1 cellular context compared by ENCODE assay signal in the genomic region with DNA sequence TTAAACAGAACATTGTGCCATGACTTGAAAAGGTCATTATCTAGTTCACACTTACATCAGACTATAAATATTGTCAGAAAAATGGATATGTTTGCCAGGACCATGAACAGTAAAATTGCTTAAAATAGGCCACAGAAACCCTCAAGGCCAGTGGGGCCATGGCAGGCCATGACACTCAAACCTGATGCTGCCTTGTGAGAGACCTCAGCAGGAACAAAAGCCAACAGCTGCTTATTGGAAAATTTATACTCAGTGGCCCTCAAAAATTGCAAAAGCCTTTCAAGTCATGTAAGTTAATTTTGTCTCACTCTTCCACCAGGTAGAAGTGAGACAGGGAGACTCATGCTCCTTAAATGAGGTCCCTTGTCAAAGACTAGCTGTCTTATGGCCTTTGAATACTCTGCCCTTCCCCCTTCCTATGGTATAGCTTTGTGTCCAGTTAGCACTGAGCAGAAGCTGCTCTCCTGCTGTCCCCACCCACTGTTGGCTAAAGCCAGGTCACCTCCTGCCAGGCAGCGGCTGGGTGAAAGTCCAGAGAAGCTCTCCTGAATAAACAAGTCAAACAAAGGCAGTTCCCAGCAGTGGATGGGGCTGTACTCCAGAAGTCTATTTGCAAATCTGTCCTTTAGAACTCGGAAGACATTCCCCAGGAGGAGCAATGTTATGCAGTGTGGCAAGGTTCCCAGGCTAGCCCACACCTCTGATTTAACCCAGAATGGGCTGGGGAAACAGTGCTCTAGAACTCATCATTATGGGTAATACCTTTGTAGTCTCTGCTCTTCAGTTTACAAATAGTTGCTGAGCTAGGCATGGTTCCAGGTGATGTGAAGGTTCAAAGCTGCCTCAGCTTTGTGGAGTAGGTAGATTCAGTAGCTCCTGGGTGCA.
TF ChIP-seq lines count a peak whose summit lies in the region.

No MANE protein-coding gene starts in this region.

TF ChIP-seq in HepG2, 621 proteins besides CTCF, POLR2A, EP300 and RAD21 (continued from another document and continues in another):
- TF ChIP-seq ZBTB49 (CRISPR knock-in tag; IDR thresholded peaks at IDR 0.05; ENCODE audit: borderline replicate concordance) (no peak), FOXA1 (IDR thresholded peaks at IDR 0.05) (no peak), FOXA1 (CRISPR knock-in tag; IDR thresholded peaks at IDR 0.05) (peak; percentile 98), ZNF891 (CRISPR knock-in tag; IDR thresholded peaks at IDR 0.05) (no peak), SNAPC2 (CRISPR knock-in tag; IDR thresholded peaks at IDR 0.05) (no peak; the same call in 1 of the 2 replicates), ATF7-NPFF (CRISPR knock-in tag; IDR thresholded peaks at IDR 0.05; ENCODE audit: low read depth) (peak; percentile 64; the same call in 1 of the 2 replicates), ZC3H4 (CRISPR knock-in tag; IDR thresholded peaks at IDR 0.05; ENCODE audit: borderline replicate concordance) (no peak), ZNF264 (CRISPR knock-in tag; IDR thresholded peaks at IDR 0.05) (peak; percentile 94), ZFAT (CRISPR knock-in tag; conservative IDR thresholded peaks at IDR 0.05) (no peak), PTBP1 (IDR thresholded peaks at IDR 0.05; ENCODE audit: low read depth, low read length, poor library complexity, severe bottlenecking) (no peak), HNRNPK (IDR thresholded peaks at IDR 0.05; ENCODE audit: low read depth, low read length, poor library complexity, severe bottlenecking) (no peak), PHF8 (CRISPR knock-in tag; IDR thresholded peaks at IDR 0.05) (peak; percentile 27; the same call in 1 of the 2 replicates), ZBTB1 (CRISPR knock-in tag; IDR thresholded peaks at IDR 0.05; ENCODE audit: borderline replicate concordance) (no peak), ZNF839 (CRISPR knock-in tag; IDR thresholded peaks at IDR 0.05; ENCODE audit: borderline replicate concordance) (no peak), ZNF274 (CRISPR knock-in tag; IDR thresholded peaks at IDR 0.05) (no peak), ZNF513 (CRISPR knock-in tag; conservative IDR thresholded peaks at IDR 0.05) (no peak), SRSF1 (optimal IDR thresholded peaks at IDR 0.05; ENCODE audit: low read depth, low read length) (no peak), KLF15 (CRISPR knock-in tag; IDR thresholded peaks at IDR 0.05; ENCODE audit: borderline replicate concordance) (no peak), ZNF841 (CRISPR knock-in tag; IDR thresholded peaks at IDR 0.05; ENCODE audit: borderline replicate concordance) (no peak), ZNF275 (CRISPR knock-in tag; IDR thresholded peaks at IDR 0.05; ENCODE audit: borderline replicate concordance) (peak; percentile 51; the same call in 1 of the 2 replicates), ZNF251 (CRISPR knock-in tag; IDR thresholded peaks at IDR 0.05) (no peak), RORA (CRISPR knock-in tag; IDR thresholded peaks at IDR 0.05) (no peak), ASH2L (IDR thresholded peaks at IDR 0.05; ENCODE audit: insufficient read length, low read depth, low read length) (peak; percentile 93), SETDB1 (CRISPR knock-in tag; IDR thresholded peaks at IDR 0.05; ENCODE audit: borderline replicate concordance) (no peak), ZNF121 (CRISPR knock-in tag; IDR thresholded peaks at IDR 0.05) (no peak), NAIF1 (CRISPR knock-in tag; IDR thresholded peaks at IDR 0.05; ENCODE audit: borderline replicate concordance) (no peak), ZNF850 (CRISPR knock-in tag; conservative IDR thresholded peaks at IDR 0.05) (no peak), SIX4 (CRISPR knock-in tag; IDR thresholded peaks at IDR 0.05) (peak; percentile 58; the same call in 1 of the 2 replicates), SUZ12 (IDR thresholded peaks at IDR 0.05; ENCODE audit: low read depth, low read length) (no peak), ARNTL (CRISPR knock-in tag; IDR thresholded peaks at IDR 0.05) (no peak), ZBTB21 (CRISPR knock-in tag; IDR thresholded peaks at IDR 0.05) (0 out of 2 replicates have a peak, but pooled peaks have one; percentile 15), DPF2 (CRISPR knock-in tag; IDR thresholded peaks at IDR 0.05; ENCODE audit: borderline replicate concordance, low read depth) (peak; percentile 81), RFXANK (CRISPR knock-in tag; IDR thresholded peaks at IDR 0.05) (peak; percentile 66; the same call in 1 of the 2 replicates), GABPB1 (CRISPR knock-in tag; IDR thresholded peaks at IDR 0.05) (peak; percentile 26; the same call in 1 of the 2 replicates), SALL2 (CRISPR knock-in tag; IDR thresholded peaks at IDR 0.05) (0 out of 2 replicates have a peak, but pooled peaks have one; percentile 51), ZBTB20 (CRISPR knock-in tag; IDR thresholded peaks at IDR 0.05; ENCODE audit: borderline replicate concordance, low read depth) (peak; percentile 99), KDM1A (CRISPR knock-in tag; IDR thresholded peaks at IDR 0.05) (peak; percentile 79; the same call in 1 of the 2 replicates), PHF20 (CRISPR knock-in tag; IDR thresholded peaks at IDR 0.05) (no peak), ELF3 (CRISPR knock-in tag; IDR thresholded peaks at IDR 0.05) (peak; percentile 81), MTA3 (CRISPR knock-in tag; IDR thresholded peaks at IDR 0.05) (no peak), JUN (CRISPR knock-in tag; IDR thresholded peaks at IDR 0.05) (peak; percentile 46), TRIM22 (IDR thresholded peaks at IDR 0.05) (no peak), GMEB2 (CRISPR knock-in tag; IDR thresholded peaks at IDR 0.05; ENCODE audit: low read depth) (no peak), SMARCC2 (IDR thresholded peaks at IDR 0.05) (no peak), PRPF4 (IDR thresholded peaks at IDR 0.05; ENCODE audit: low read depth, low read length, poor library complexity, severe bottlenecking) (peak; percentile 32), RXRB (CRISPR knock-in tag; IDR thresholded peaks at IDR 0.05; ENCODE audit: borderline replicate concordance) (peak; percentile 96), SOX13 (IDR thresholded peaks at IDR 0.05) (peak; percentile 91), SOX13 (CRISPR knock-in tag; conservative IDR thresholded peaks at IDR 0.05 in 1 of 2, IDR thresholded peaks at IDR 0.05 in 1 of 2) (peak in 1 of 2 experiments; percentile 98; a peak in 2 of 4 replicates)
- TF ChIP-seq, protein P1, sequence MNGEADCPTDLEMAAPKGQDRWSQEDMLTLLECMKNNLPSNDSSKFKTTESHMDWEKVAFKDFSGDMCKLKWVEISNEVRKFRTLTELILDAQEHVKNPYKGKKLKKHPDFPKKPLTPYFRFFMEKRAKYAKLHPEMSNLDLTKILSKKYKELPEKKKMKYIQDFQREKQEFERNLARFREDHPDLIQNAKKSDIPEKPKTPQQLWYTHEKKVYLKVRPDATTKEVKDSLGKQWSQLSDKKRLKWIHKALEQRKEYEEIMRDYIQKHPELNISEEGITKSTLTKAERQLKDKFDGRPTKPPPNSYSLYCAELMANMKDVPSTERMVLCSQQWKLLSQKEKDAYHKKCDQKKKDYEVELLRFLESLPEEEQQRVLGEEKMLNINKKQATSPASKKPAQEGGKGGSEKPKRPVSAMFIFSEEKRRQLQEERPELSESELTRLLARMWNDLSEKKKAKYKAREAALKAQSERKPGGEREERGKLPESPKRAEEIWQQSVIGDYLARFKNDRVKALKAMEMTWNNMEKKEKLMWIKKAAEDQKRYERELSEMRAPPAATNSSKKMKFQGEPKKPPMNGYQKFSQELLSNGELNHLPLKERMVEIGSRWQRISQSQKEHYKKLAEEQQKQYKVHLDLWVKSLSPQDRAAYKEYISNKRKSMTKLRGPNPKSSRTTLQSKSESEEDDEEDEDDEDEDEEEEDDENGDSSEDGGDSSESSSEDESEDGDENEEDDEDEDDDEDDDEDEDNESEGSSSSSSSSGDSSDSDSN (CRISPR knock-in tag; IDR thresholded peaks at IDR 0.05): peak; percentile 64; the same call in 1 of the 2 replicates
- TF ChIP-seq, protein P2, sequence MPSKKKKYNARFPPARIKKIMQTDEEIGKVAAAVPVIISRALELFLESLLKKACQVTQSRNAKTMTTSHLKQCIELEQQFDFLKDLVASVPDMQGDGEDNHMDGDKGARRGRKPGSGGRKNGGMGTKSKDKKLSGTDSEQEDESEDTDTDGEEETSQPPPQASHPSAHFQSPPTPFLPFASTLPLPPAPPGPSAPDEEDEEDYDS (CRISPR knock-in tag; IDR thresholded peaks at IDR 0.05): peak; percentile 80
- TF ChIP-seq, protein P3, sequence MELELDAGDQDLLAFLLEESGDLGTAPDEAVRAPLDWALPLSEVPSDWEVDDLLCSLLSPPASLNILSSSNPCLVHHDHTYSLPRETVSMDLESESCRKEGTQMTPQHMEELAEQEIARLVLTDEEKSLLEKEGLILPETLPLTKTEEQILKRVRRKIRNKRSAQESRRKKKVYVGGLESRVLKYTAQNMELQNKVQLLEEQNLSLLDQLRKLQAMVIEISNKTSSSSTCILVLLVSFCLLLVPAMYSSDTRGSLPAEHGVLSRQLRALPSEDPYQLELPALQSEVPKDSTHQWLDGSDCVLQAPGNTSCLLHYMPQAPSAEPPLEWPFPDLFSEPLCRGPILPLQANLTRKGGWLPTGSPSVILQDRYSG (CRISPR knock-in tag; IDR thresholded peaks at IDR 0.05): peak; percentile 76; the same call in 1 of the 2 replicates
- TF ChIP-seq, protein P4, sequence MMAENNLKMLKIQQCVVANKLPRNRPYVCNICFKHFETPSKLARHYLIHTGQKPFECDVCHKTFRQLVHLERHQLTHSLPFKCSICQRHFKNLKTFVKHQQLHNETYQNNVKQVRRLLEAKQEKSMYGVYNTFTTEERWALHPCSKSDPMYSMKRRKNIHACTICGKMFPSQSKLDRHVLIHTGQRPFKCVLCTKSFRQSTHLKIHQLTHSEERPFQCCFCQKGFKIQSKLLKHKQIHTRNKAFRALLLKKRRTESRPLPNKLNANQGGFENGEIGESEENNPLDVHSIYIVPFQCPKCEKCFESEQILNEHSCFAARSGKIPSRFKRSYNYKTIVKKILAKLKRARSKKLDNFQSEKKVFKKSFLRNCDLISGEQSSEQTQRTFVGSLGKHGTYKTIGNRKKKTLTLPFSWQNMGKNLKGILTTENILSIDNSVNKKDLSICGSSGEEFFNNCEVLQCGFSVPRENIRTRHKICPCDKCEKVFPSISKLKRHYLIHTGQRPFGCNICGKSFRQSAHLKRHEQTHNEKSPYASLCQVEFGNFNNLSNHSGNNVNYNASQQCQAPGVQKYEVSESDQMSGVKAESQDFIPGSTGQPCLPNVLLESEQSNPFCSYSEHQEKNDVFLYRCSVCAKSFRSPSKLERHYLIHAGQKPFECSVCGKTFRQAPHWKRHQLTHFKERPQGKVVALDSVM (CRISPR knock-in tag; IDR thresholded peaks at IDR 0.05): no peak
